Comparison of ENCODE assay signal across 25 cellular contexts in genomic region chr12:1992732-1993131, GRCh38. TPM values are rescaled to one million over a fixed set of nuclear protein-coding genes. Genes with fewer than 3 reads are reported as not detected.
DNase-seq lines count a peak whose midpoint lies in the region; ATAC-seq and TF ChIP-seq lines count a peak whose summit lies in the region.
"Had no signal": no experiment of that assay in that cellular context is flagged by ENCODE, and none has a peak within 500 bp of the region (broad histone marks: within the 10 kb centered on the region; RNA-seq: fewer than 3 reads in every experiment).

No MANE protein-coding gene starts in this region.

- peaks cover 23% of the 10 kb centered on the region for H3K4me1 ChIP-seq in GM23338 (ENCODE audit: insufficient read depth)
- peaks cover 31% of the 10 kb centered on the region for H3K4me1 ChIP-seq in SJSA1 (replicated peaks)
- H3K4me1 ChIP-seq in fibroblast of lung (ENCODE audit: control insufficient read depth, extremely low read depth, insufficient read depth, low read length) = peaks cover 23% of the 10 kb centered on the region
- H3K4me1 ChIP-seq in smooth muscle cell (ENCODE audit: low read depth) = peaks cover 14% of the 10 kb centered on the region
- no peaks in the 10 kb centered on the region for H3K4me1 ChIP-seq in MM.1S (ENCODE audit: low read length)
- H3K4me1 ChIP-seq in neural progenitor cell = peaks cover 3% of the 10 kb centered on the region
- H3K4me1 ChIP-seq: SJCRH30 had no signal

- no peak overlapping the region for H3K4me3 Mint-ChIP-seq in GM23338
- H3K4me3 Mint-ChIP-seq in neural progenitor cell = no peak overlapping the region
- H3K4me3 Mint-ChIP-seq: activated naive CD8-positive, alpha-beta T cell treated with anti-CD3 and anti-CD28 coated beads, Interleukin-2, amount 50 U/mL, for 24 hours; mesothelial cell of epicardium; nephron progenitor cell; stimulated activated naive B cell treated with anti-CD40 and anti-IgM and Interleukin-4, amounts not matched to agents 10 μg/mL and 1 μg/mL and 100 μg/mL, for 72 hours had no signal

- H3K79me2 ChIP-seq in GM23338 (replicated peaks; ENCODE audit: insufficient read depth) = 0 out of 2 replicates have a peak, but pooled peaks cover 3% of the 10 kb centered on the region
- peaks cover 2% of the 10 kb centered on the region for H3K79me2 ChIP-seq in fibroblast of lung (ENCODE audit: control insufficient read depth, insufficient read depth, low read length)
- peaks cover 27% of the 10 kb centered on the region for H3K79me2 ChIP-seq in smooth muscle cell (ENCODE audit: low read depth)
- no peaks in the 10 kb centered on the region for H3K79me2 ChIP-seq in MM.1S (ENCODE audit: low read length)
- no peaks in the 10 kb centered on the region for H3K79me2 ChIP-seq in neural progenitor cell (ENCODE audit: low read depth)

- no peaks in the 10 kb centered on the region for H3K27me3 ChIP-seq in GM23338 (ENCODE audit: insufficient read depth)
- H3K27me3 ChIP-seq in SJSA1 (replicated peaks) = no peaks in the 10 kb centered on the region
- no peaks in the 10 kb centered on the region for H3K27me3 ChIP-seq in fibroblast of lung (ENCODE audit: control insufficient read depth, insufficient read depth, low read length)
- H3K27me3 ChIP-seq in smooth muscle cell (ENCODE audit: low read depth) = no peaks in the 10 kb centered on the region
- no peaks in the 10 kb centered on the region for H3K27me3 ChIP-seq in MM.1S (replicated peaks; ENCODE audit: insufficient read depth, low read length)
- H3K27me3 ChIP-seq in neural progenitor cell = no peaks in the 10 kb centered on the region
- H3K27me3 ChIP-seq: brain microvascular endothelial cell, colonic mucosa, SJCRH30 had no signal

- no peak overlapping the region for H3K4me2 ChIP-seq in GM23338
- H3K4me2 ChIP-seq in fibroblast of lung (ENCODE audit: extremely low read depth, insufficient read depth, low read length) = peak overlapping the region; percentile 48
- H3K4me2 ChIP-seq in smooth muscle cell = peak overlapping the region; percentile 68
- H3K4me2 ChIP-seq in MM.1S (ENCODE audit: low read depth, low read length) = no peak overlapping the region
- no peak overlapping the region for H3K4me2 ChIP-seq in neural progenitor cell

- DNase-seq in GM23338 (ENCODE audit: low spot score) (no peak), SJSA1 (ENCODE audit: low read depth in 1 of 2, low spot score in 2 of 2) (no peak), fibroblast of lung (ENCODE audit: low read depth in 2 of 2) (no peak), smooth muscle cell (lab: John Stamatoyannopoulos, UW; ENCODE audit: unreplicated experiment) (no peak), NCI-H146 (lab: John Stamatoyannopoulos, UW) (no peak), AG20443 (ENCODE audit: low spot score) (no peak), MM.1S (no peak), neural progenitor cell (ENCODE audit: low spot score) (no peak)
- DNase-seq: activated CD4-positive, alpha-beta T cell treated with anti-CD3 and anti-CD28 coated beads, Interleukin-2, amount 50 U/mL, for 1 hour; activated CD8-positive, alpha-beta memory T cell treated with anti-CD3 and anti-CD28 coated beads, Interleukin-2, amount 50 U/mL, for 4 hours; activated effector memory CD4-positive, alpha-beta T cell treated with anti-CD3 and anti-CD28 coated beads, Interleukin-2, amount 50 U/mL, for 16 hours; activated naive CD8-positive, alpha-beta T cell treated with anti-CD3 and anti-CD28 coated beads, Interleukin-2, amount 50 U/mL, for 24 hours; Caco-2; colonic mucosa; NCI-H1417; NCI-H2107; NCI-H510A; nephron progenitor cell; SJCRH30; stimulated activated CD4-positive, alpha-beta T cell treated with anti-CD3 and anti-CD28 coated beads, Interleukin-1b, Interleukin-23, amount 100 ng/mL, for 48 hours; stimulated activated naive B cell treated with anti-CD40 and anti-IgM and Interleukin-4, amounts not matched to agents 10 μg/mL and 1 μg/mL and 100 μg/mL, for 72 hours; WERI-Rb-1 had no signal

- H3K9me3 ChIP-seq in SJSA1 (replicated peaks) (no peaks in the 10 kb centered on the region; the same call in 1 of the 2 replicates), fibroblast of lung (ENCODE audit: control insufficient read depth, insufficient read depth, low read depth, low read length) (no peaks in the 10 kb centered on the region), smooth muscle cell (replicated peaks; ENCODE audit: low read depth) (no peaks in the 10 kb centered on the region), MM.1S (replicated peaks; ENCODE audit: insufficient read depth, low read length) (no peaks in the 10 kb centered on the region; the same call in 1 of the 2 replicates), neural progenitor cell (ENCODE audit: low read depth) (no peaks in the 10 kb centered on the region)
- H3K9me3 ChIP-seq: Caco-2, colonic mucosa, SJCRH30 had no signal

- H3K27ac Mint-ChIP-seq in GM23338 (peak overlapping the region; percentile 19; the same call in 1 of the 2 replicates), neural progenitor cell (no peak overlapping the region)
- H3K27ac Mint-ChIP-seq: activated naive CD8-positive, alpha-beta T cell treated with anti-CD3 and anti-CD28 coated beads, Interleukin-2, amount 50 U/mL, for 24 hours; mesothelial cell of epicardium; nephron progenitor cell; stimulated activated naive B cell treated with anti-CD40 and anti-IgM and Interleukin-4, amounts not matched to agents 10 μg/mL and 1 μg/mL and 100 μg/mL, for 72 hours had no signal

- H3K9ac ChIP-seq in fibroblast of lung (ENCODE audit: insufficient read depth, low read length) (no peak overlapping the region), smooth muscle cell (ENCODE audit: low read depth) (peak overlapping the region; percentile 71), MM.1S (ENCODE audit: low read length) (no peak overlapping the region), neural progenitor cell (no peak overlapping the region)

- no peaks in the 10 kb centered on the region for H3K27me3 Mint-ChIP-seq in GM23338 (ENCODE audit: insufficient read depth, low read depth, poor library complexity)
- peaks cover 2% of the 10 kb centered on the region for H3K27me3 Mint-ChIP-seq in neural progenitor cell (ENCODE audit: insufficient read depth, low read depth)
- H3K27me3 Mint-ChIP-seq: activated naive CD8-positive, alpha-beta T cell treated with anti-CD3 and anti-CD28 coated beads, Interleukin-2, amount 50 U/mL, for 24 hours; stimulated activated naive B cell treated with anti-CD40 and anti-IgM and Interleukin-4, amounts not matched to agents 10 μg/mL and 1 μg/mL and 100 μg/mL, for 72 hours had no signal

- H3K36me3 Mint-ChIP-seq in GM23338 (ENCODE audit: low read depth) = peaks cover 41% of the 10 kb centered on the region
- H3K36me3 Mint-ChIP-seq in neural progenitor cell = peaks cover 32% of the 10 kb centered on the region

- H3K36me3 ChIP-seq in GM23338 (ENCODE audit: insufficient read depth) (no peaks in the 10 kb centered on the region), SJSA1 (peaks cover 60% of the 10 kb centered on the region), fibroblast of lung (ENCODE audit: control insufficient read depth, insufficient read depth, low read length) (peaks cover 4% of the 10 kb centered on the region), smooth muscle cell (ENCODE audit: low read depth) (peaks cover 8% of the 10 kb centered on the region), MM.1S (replicated peaks; ENCODE audit: insufficient read depth, low read length) (no peaks in the 10 kb centered on the region; the same call in 1 of the 2 replicates), neural progenitor cell (peaks cover 10% of the 10 kb centered on the region)
- H3K36me3 ChIP-seq: colonic mucosa had no signal

- no peak overlapping the region for H2AFZ ChIP-seq in GM23338
- no peak overlapping the region for H2AFZ ChIP-seq in fibroblast of lung (ENCODE audit: low read length)
- no peak overlapping the region for H2AFZ ChIP-seq in smooth muscle cell (ENCODE audit: low read depth)
- H2AFZ ChIP-seq in MM.1S (ENCODE audit: low read length) = no peak overlapping the region
- H2AFZ ChIP-seq in neural progenitor cell (replicated peaks) = no peak overlapping the region

- no peak for TF ChIP-seq CTCF in GM23338 (conservative IDR thresholded peaks at IDR 0.05; ENCODE audit: low read depth in 2 of 2)
- no peak for TF ChIP-seq CTCF in fibroblast of lung (conservative IDR thresholded peaks at IDR 0.05 in 1 of 2, IDR thresholded peaks at IDR 0.05 in 1 of 2; ENCODE audit: low read depth in 1 of 2, low read length in 2 of 2)
- TF ChIP-seq CTCF in smooth muscle cell (IDR thresholded peaks at IDR 0.05; ENCODE audit: borderline replicate concordance, insufficient read depth, poor library complexity, severe bottlenecking) = no peak
- no peak for TF ChIP-seq CTCF in MM.1S (IDR thresholded peaks at IDR 0.05; ENCODE audit: low read length)
- TF ChIP-seq CTCF in neural progenitor cell (IDR thresholded peaks at IDR 0.05) = no peak

- no peaks in the 10 kb centered on the region for H4K20me1 ChIP-seq in GM23338 (replicated peaks; ENCODE audit: insufficient read depth)
- H4K20me1 ChIP-seq in fibroblast of lung (ENCODE audit: control insufficient read depth, extremely low read depth, insufficient read depth, low read length) = no peaks in the 10 kb centered on the region
- H4K20me1 ChIP-seq in smooth muscle cell (ENCODE audit: low read depth) = peaks cover 4% of the 10 kb centered on the region
- H4K20me1 ChIP-seq in MM.1S (ENCODE audit: insufficient read depth, low read length) = no peaks in the 10 kb centered on the region
- H4K20me1 ChIP-seq in neural progenitor cell (ENCODE audit: low read depth) = no peaks in the 10 kb centered on the region

- H3K4me3 ChIP-seq in GM23338 (no peak overlapping the region), SJSA1 (no peak overlapping the region), fibroblast of lung (replicated peaks in 1 of 4; ENCODE audit: control extremely low read depth in 1 of 4, insufficient read depth in 1 of 4, low read depth in 3 of 4, low read length in 4 of 4) (no peak overlapping the region), smooth muscle cell (no peak overlapping the region), MM.1S (ENCODE audit: low read length) (no peak overlapping the region), neural progenitor cell (no peak overlapping the region)
- H3K4me3 ChIP-seq: colonic mucosa, SJCRH30 had no signal

- no peaks in the 10 kb centered on the region for H3F3A ChIP-seq in GM23338 (replicated peaks; ENCODE audit: low read depth)
- H3F3A ChIP-seq in smooth muscle cell (ENCODE audit: low read depth) = peaks cover 27% of the 10 kb centered on the region
- H3F3A ChIP-seq in MM.1S (ENCODE audit: insufficient read depth, low read length) = no peaks in the 10 kb centered on the region
- H3F3A ChIP-seq in neural progenitor cell (ENCODE audit: low read depth) = no peaks in the 10 kb centered on the region

- peaks cover 35% of the 10 kb centered on the region for H3K4me1 Mint-ChIP-seq in GM23338
- H3K4me1 Mint-ChIP-seq in neural progenitor cell = no peaks in the 10 kb centered on the region

- ATAC-seq in GM23338 = no peak
- ATAC-seq: activated naive CD8-positive, alpha-beta T cell treated with anti-CD3 and anti-CD28 coated beads, Interleukin-2, amount 50 U/mL, for 24 hours; Panc1; stimulated activated naive B cell treated with anti-CD40 and anti-IgM and Interleukin-4, amounts not matched to agents 10 μg/mL and 1 μg/mL and 100 μg/mL, for 72 hours had no signal

- 94% methylated on average over 3 of the region's 3 CpGs for WGBS in smooth muscle cell (ENCODE audit: low lambda C conversion rate)

- no peaks in the 10 kb centered on the region for H3K9me3 Mint-ChIP-seq in GM23338
- peaks cover 2% of the 10 kb centered on the region for H3K9me3 Mint-ChIP-seq in neural progenitor cell
- H3K9me3 Mint-ChIP-seq: activated naive CD8-positive, alpha-beta T cell treated with anti-CD3 and anti-CD28 coated beads, Interleukin-2, amount 50 U/mL, for 24 hours had no signal

- H3K27ac ChIP-seq in GM23338 (ENCODE audit: low read depth) (no peak overlapping the region), SJSA1 (peak overlapping the region; percentile 89), fibroblast of lung (ENCODE audit: insufficient read depth, low read length) (peak overlapping the region; percentile 78), smooth muscle cell (ENCODE audit: low read depth) (peak overlapping the region; percentile 95), MM.1S (ENCODE audit: low read length) (no peak overlapping the region), neural progenitor cell (no peak overlapping the region)
- H3K27ac ChIP-seq: colonic mucosa, SJCRH30, WERI-Rb-1 had no signal

- no peaks in the 10 kb centered on the region for H3K9me2 ChIP-seq in GM23338 (ENCODE audit: insufficient read depth)
- H3K9me2 ChIP-seq in MM.1S (replicated peaks; ENCODE audit: insufficient read depth, low read length) = no peaks in the 10 kb centered on the region

RNA-seq across cellular contexts. Expression of gene DCP1B, which starts 11.5 kb away (rescaled TPM):
- total RNA-seq in GM23338 (2014; rRNA removed; shearing (Covaris generic)) = 28.6 and 29.8 TPM in 2 replicates
- polyA plus RNA-seq in GM23338 (2016; fragmentation: Nextera tagmentation; extraction: Ambion mirVana) = 18.9 and 24.4 TPM in 2 replicates
- total RNA-seq in SJSA1 (2014; rRNA removed; shearing (Covaris generic)) = 15.4 and 17.8 TPM in 2 replicates
- 10.4 and 11.3 TPM in 2 replicates for total RNA-seq in fibroblast of lung
- 19.4 and 24.0 TPM in 2 replicates for polyA plus RNA-seq in fibroblast of lung
- 9.6 and 12.5 TPM in 2 replicates for polyA plus RNA-seq in fibroblast of lung (2012)
- 12.9 and 22.3 TPM in 2 replicates for polyA minus RNA-seq in fibroblast of lung (ENCODE audit: low replicate concordance)
- 25.3 and 34.9 TPM in 2 replicates for total RNA-seq in smooth muscle cell
- polyA plus RNA-seq in smooth muscle cell = 29.9 and 38.1 TPM in 2 replicates
- total RNA-seq in neural progenitor cell (ENCODE audit: low replicate concordance) = 20.2 and 25.8 TPM in 2 replicates

Comparison
In these comparisons a context has a peak if more than half of its experiments do, and no peak if none do; other contexts are left out.
1. H3K27ac ChIP-seq: peak in SJSA1 (single experiment), fibroblast of lung (single experiment) and smooth muscle cell (single experiment); none in GM23338 (single experiment), MM.1S (single experiment) and neural progenitor cell (single experiment).
2. H3K4me2 ChIP-seq: peak in fibroblast of lung (single experiment) and smooth muscle cell (single experiment); none in GM23338 (single experiment), MM.1S (single experiment) and neural progenitor cell (single experiment).